Comparison of ENCODE assay signal across 1 cellular context in genomic region chr18:3466872-3467271, GRCh38.
TF ChIP-seq lines count a peak whose summit lies in the region.

No MANE protein-coding gene starts in this region.

TF ChIP-seq in IMR-90, 13 proteins besides CTCF, POLR2A, EP300 and RAD21:
- TF ChIP-seq MAZ (IDR thresholded peaks at IDR 0.05; ENCODE audit: borderline replicate concordance, low read depth, low read length) = no peak
- no peak for TF ChIP-seq MXI1 (IDR thresholded peaks at IDR 0.05; ENCODE audit: borderline replicate concordance, low read depth, low read length)
- TF ChIP-seq SMC3 (IDR thresholded peaks at IDR 0.05; ENCODE audit: low read depth, low read length) = no peak
- no peak for TF ChIP-seq MAFK (IDR thresholded peaks at IDR 0.05; ENCODE audit: low read depth, low read length)
- TF ChIP-seq USF2 (IDR thresholded peaks at IDR 0.05; ENCODE audit: low read depth, low read length) = no peak
- TF ChIP-seq, protein P1, sequence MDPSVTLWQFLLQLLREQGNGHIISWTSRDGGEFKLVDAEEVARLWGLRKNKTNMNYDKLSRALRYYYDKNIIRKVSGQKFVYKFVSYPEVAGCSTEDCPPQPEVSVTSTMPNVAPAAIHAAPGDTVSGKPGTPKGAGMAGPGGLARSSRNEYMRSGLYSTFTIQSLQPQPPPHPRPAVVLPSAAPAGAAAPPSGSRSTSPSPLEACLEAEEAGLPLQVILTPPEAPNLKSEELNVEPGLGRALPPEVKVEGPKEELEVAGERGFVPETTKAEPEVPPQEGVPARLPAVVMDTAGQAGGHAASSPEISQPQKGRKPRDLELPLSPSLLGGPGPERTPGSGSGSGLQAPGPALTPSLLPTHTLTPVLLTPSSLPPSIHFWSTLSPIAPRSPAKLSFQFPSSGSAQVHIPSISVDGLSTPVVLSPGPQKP (IDR thresholded peaks at IDR 0.05; ENCODE audit: borderline replicate concordance, low read depth, low read length) = no peak
- TF ChIP-seq CHD1 (IDR thresholded peaks at IDR 0.05; ENCODE audit: low read depth, low read length) = no peak
- TF ChIP-seq NFE2L2 (IDR thresholded peaks at IDR 0.05; ENCODE audit: low read depth, low read length) = no peak
- no peak for TF ChIP-seq BHLHE40 (IDR thresholded peaks at IDR 0.05; ENCODE audit: low read depth, low read length)
- TF ChIP-seq RCOR1 (IDR thresholded peaks at IDR 0.05; ENCODE audit: insufficient replicate concordance, low read length) = no peak
TF ChIP-seq in IMR-90: peak in this region for 0.
